1 cellular context compared by ENCODE assay signal in the genomic region with DNA sequence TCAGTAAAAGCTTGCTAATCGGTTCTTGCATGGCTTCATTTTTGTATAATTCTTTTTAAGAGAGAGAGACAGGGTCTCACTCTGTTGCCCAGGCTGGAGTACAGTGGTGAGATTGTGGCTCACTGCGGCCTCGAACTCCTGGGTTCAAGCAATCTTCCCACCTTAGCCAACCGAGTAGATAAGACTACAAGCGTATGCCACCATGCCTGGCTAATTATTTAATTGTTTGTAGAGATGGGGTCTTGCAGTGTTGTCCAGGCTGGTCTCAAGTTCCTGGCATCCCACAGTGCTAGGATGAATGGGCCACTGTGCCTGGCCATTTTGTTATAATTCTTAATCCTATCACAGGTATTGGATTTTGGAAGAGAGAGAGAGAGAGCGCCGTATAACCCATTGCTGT.
TF ChIP-seq lines count a peak whose summit lies in the region.

No MANE protein-coding gene starts in this region.

TF ChIP-seq in H1, 55 proteins besides CTCF, POLR2A, EP300 and RAD21:
- TF ChIP-seq KDM1A (IDR thresholded peaks at IDR 0.05; ENCODE audit: borderline replicate concordance, low read length) (peak; percentile 52; the same call in 1 of the 2 replicates), EGR1 (IDR thresholded peaks at IDR 0.05; ENCODE audit: borderline replicate concordance, low read depth, low read length) (no peak)
TF ChIP-seq in H1: peak in this region for 1.
